In the genomic region with DNA sequence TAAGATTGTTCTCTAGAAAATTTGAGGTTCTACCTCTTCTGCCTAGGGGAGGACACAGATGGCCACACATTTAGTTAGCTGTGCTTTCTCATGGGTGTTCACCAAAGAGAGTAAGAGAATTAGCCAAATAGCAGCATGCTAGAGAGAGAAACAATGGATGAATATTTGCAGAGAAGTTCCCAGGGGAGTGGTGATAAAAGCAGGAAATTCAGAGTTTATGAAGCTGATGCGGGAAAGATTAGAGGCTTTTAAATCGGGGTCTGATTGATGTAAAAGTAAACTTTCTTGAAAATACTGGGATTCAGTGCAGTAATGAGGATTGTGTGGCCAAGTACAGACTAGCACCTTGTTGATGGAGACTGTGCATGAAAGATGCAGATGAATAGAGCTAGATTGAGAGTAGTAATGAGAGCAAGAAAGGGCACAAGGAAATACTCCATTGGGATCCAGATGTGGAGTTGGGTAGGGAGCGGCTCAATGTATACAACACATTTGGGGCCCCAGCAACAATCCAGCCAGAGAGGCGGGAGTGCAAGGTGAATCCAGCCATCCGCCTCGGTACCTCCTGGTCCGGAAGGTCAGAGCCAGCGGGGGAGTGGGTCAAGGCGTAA, we compare ENCODE assay signal across 12 cellular contexts. TPM values are rescaled to one million over a fixed set of nuclear protein-coding genes. Genes with fewer than 3 reads are reported as not detected.
DNase-seq lines count a peak whose midpoint lies in the region; ATAC-seq, FAIRE-seq and TF ChIP-seq lines count a peak whose summit lies in the region.
"Had no signal": no experiment of that assay in that cellular context is flagged by ENCODE, and none has a peak within 500 bp of the region (broad histone marks: within the 10 kb centered on the region; RNA-seq: fewer than 3 reads in every experiment).

No MANE protein-coding gene starts in this region.

- no peaks in the 10 kb centered on the region for H3K4me1 ChIP-seq in H9 (ENCODE audit: insufficient read depth, low read length)
- H3K4me1 ChIP-seq in mesendoderm (ENCODE audit: control insufficient read depth, low read depth, low read length): peaks cover 9% of the 10 kb centered on the region

- H3K27ac Mint-ChIP-seq in CD4-positive, alpha-beta T cell: no peak overlapping the region
- H3K27ac Mint-ChIP-seq in H9: no peak overlapping the region
- no peak overlapping the region for H3K27ac Mint-ChIP-seq in activated naive CD8-positive, alpha-beta T cell treated with anti-CD3 and anti-CD28 coated beads for 36 hours

- intact Hi-C loops in CD4-positive, alpha-beta T cell (cut with DNase I, micrococcal nuclease): no loop called here

- H3K4me2 ChIP-seq in H9 (ENCODE audit: insufficient read depth, insufficient read length, low read length) (peak overlapping the region; percentile 15), mesendoderm (ENCODE audit: low read length) (peak overlapping the region; percentile 78)

- no peak overlapping the region for H3K14ac ChIP-seq in H9 (ENCODE audit: insufficient read depth, low read length)

- H4K20me1 ChIP-seq in H9 (ENCODE audit: control insufficient read depth, insufficient read depth, insufficient read length): no peaks in the 10 kb centered on the region

- H3K27ac ChIP-seq in CD4-positive, alpha-beta T cell (ENCODE audit: low read depth, low read length): no peak overlapping the region
- H3K27ac ChIP-seq in H9 (ENCODE audit: insufficient read length, low read depth, low read length): no peak overlapping the region
- no peak overlapping the region for H3K27ac ChIP-seq in mesendoderm (ENCODE audit: low read depth, low read length)

- H3K36me3 ChIP-seq in mesendoderm (ENCODE audit: control insufficient read depth, insufficient read depth, low read length): no peaks in the 10 kb centered on the region

- H2BK12ac ChIP-seq in H9 (ENCODE audit: insufficient read length, low read depth, low read length): no peak overlapping the region

- no peak for FAIRE-seq in H54 (lab: Jason Lieb, UNC)
- FAIRE-seq: D721Med had no signal

- H3K4me3 Mint-ChIP-seq in CD4-positive, alpha-beta T cell: peak overlapping the region; percentile 56
- peak overlapping the region; percentile 50 to 77 for H3K4me3 Mint-ChIP-seq in H9
- H3K4me3 Mint-ChIP-seq in activated naive CD8-positive, alpha-beta T cell treated with anti-CD3 and anti-CD28 coated beads for 36 hours: peak overlapping the region; percentile 60

- H3K18ac ChIP-seq in H9 (ENCODE audit: insufficient read length, low read depth, low read length): no peak overlapping the region
- no peak overlapping the region for H3K18ac ChIP-seq in mesendoderm (ENCODE audit: low read length)

- H3K27me3 Mint-ChIP-seq in CD4-positive, alpha-beta T cell: peaks cover 74% of the 10 kb centered on the region
- H3K27me3 Mint-ChIP-seq in H9 (ENCODE audit: low read depth): peaks cover 97% of the 10 kb centered on the region
- H3K27me3 Mint-ChIP-seq in activated naive CD8-positive, alpha-beta T cell treated with anti-CD3 and anti-CD28 coated beads for 36 hours: peaks cover 75% of the 10 kb centered on the region

- H3K79me2 ChIP-seq in H9 (ENCODE audit: insufficient read depth, low read length): no peaks in the 10 kb centered on the region
- no peaks in the 10 kb centered on the region for H3K79me2 ChIP-seq in mesendoderm (ENCODE audit: control insufficient read depth, insufficient read depth, low read length)

- no peak overlapping the region for H4K8ac ChIP-seq in H9 (replicated peaks; ENCODE audit: insufficient read length, low read depth, low read length)
- H4K8ac ChIP-seq in mesendoderm (ENCODE audit: low read depth, low read length): no peak overlapping the region

- POLR2A ChIA-PET in CD4-positive, alpha-beta T cell (lab: Charles Lee): interaction anchor here (0.5 to 1.6 kb wide), 4 partner anchors 9 to 1878 kb away, joined by 3 to 4 read pairs (median 4); no protein-coding TSS in a partner anchor

- no peak overlapping the region for H2AFZ ChIP-seq in H9 (ENCODE audit: low read length)

- peaks cover 37% of the 10 kb centered on the region for H3K4me1 Mint-ChIP-seq in CD4-positive, alpha-beta T cell (ENCODE audit: low read depth)
- H3K4me1 Mint-ChIP-seq in H9: peaks cover 16 to 31% of the 10 kb centered on the region in 2 experiments
- peaks cover 28% of the 10 kb centered on the region for H3K4me1 Mint-ChIP-seq in activated naive CD8-positive, alpha-beta T cell treated with anti-CD3 and anti-CD28 coated beads for 36 hours

- no peak for TF ChIP-seq CTCF in CD4-positive, alpha-beta T cell (IDR thresholded peaks at IDR 0.05)
- TF ChIP-seq CTCF in H9 (conservative IDR thresholded peaks at IDR 0.05): no peak

- peaks cover 5% of the 10 kb centered on the region for H3K36me3 Mint-ChIP-seq in CD4-positive, alpha-beta T cell (ENCODE audit: low read depth)
- 0 out of 7 replicates have a peak, but pooled peaks cover 0 to 2% (median 0%) of the 10 kb centered on the region in 3 experiments for H3K36me3 Mint-ChIP-seq in H9 (ENCODE audit: insufficient read depth in 1 of 3, low read depth in 3 of 3)
- peaks cover 10% of the 10 kb centered on the region for H3K36me3 Mint-ChIP-seq in activated naive CD8-positive, alpha-beta T cell treated with anti-CD3 and anti-CD28 coated beads for 36 hours

- no peak overlapping the region for H4K91ac ChIP-seq in H9 (ENCODE audit: insufficient read length, low read depth, low read length)

- ATAC-seq in CD4-positive, alpha-beta T cell (ENCODE audit: poor library complexity): no peak
- ATAC-seq in HG03432 (IDR thresholded peaks at IDR 0.05; ENCODE audit: unreplicated experiment): no peak

- H3K9ac ChIP-seq in H9 (ENCODE audit: extremely low read depth, insufficient read length, low read length) (no peak overlapping the region), mesendoderm (ENCODE audit: low read length) (no peak overlapping the region)

- no peak overlapping the region for H3T11ph ChIP-seq in H9 (ENCODE audit: low read length)

- H3K9me3 ChIP-seq in CD4-positive, alpha-beta T cell (ENCODE audit: control insufficient read depth, low read length): peaks cover 5% of the 10 kb centered on the region
- H3K9me3 ChIP-seq in H9 (ENCODE audit: control insufficient read depth, low read depth, low read length): no peaks in the 10 kb centered on the region

- TF ChIP-seq POLR2A in H54 (IDR thresholded peaks at IDR 0.05; ENCODE audit: low read depth, low read length): no peak

- H3K56ac ChIP-seq in H9 (ENCODE audit: insufficient read length, low read depth, low read length) (no peak overlapping the region), mesendoderm (ENCODE audit: low read length) (peak overlapping the region; percentile 81)

- H2BK5ac ChIP-seq in H9 (ENCODE audit: insufficient read length, low read length) (no peak overlapping the region), mesendoderm (ENCODE audit: low read length) (no peak overlapping the region)

- H3K9me3 Mint-ChIP-seq in CD4-positive, alpha-beta T cell: no peaks in the 10 kb centered on the region
- H3K9me3 Mint-ChIP-seq in H9: peaks cover 3 to 6% of the 10 kb centered on the region in 2 experiments; a peak in 4 of 5 replicates
- no peaks in the 10 kb centered on the region for H3K9me3 Mint-ChIP-seq in activated naive CD8-positive, alpha-beta T cell treated with anti-CD3 and anti-CD28 coated beads for 36 hours

- H3K4me3 ChIP-seq in mesendoderm (ENCODE audit: low read length): no peak overlapping the region

- no peak for DNase-seq in CD4-positive, alpha-beta T cell
- DNase-seq in H9 (no peak), mesendoderm (peak; percentile 6), H54 (ENCODE audit: insufficient read length, low spot score) (no peak), NCI-H345 (lab: John Stamatoyannopoulos, UW) (no peak), anterior cingulate cortex (lab: John Stamatoyannopoulos, UW) (no peak)
- no peak for DNase-seq in activated naive CD8-positive, alpha-beta T cell treated with anti-CD3 and anti-CD28 coated beads for 36 hours
- DNase-seq: activated CD8-positive, alpha-beta memory T cell treated with anti-CD3 and anti-CD28 coated beads, Interleukin-2, amount 50 U/mL, for 4 hours; cortex of kidney; NCI-H226 had no signal

- CTCF ChIA-PET in CD4-positive, alpha-beta T cell (lab: Charles Lee): interaction anchor here (1.4 to 1.5 kb wide), 2 partner anchors 9 to 12 kb away, joined by 3 to 4 read pairs; no protein-coding TSS in a partner anchor

- H2BK15ac ChIP-seq in H9 (ENCODE audit: low read depth, low read length): no peak overlapping the region
- H2BK15ac ChIP-seq in mesendoderm (replicated peaks; ENCODE audit: low read depth): no peak overlapping the region

- H2BK20ac ChIP-seq in H9 (ENCODE audit: low read depth, low read length, poor library complexity, severe bottlenecking): no peak overlapping the region

- no peak overlapping the region for H3K4ac ChIP-seq in H9 (ENCODE audit: low read depth, low read length)
- no peak overlapping the region for H3K4ac ChIP-seq in mesendoderm (ENCODE audit: low read depth, low read length)

- H2AK5ac ChIP-seq in H9 (ENCODE audit: insufficient read length, low read length) (no peak overlapping the region), mesendoderm (ENCODE audit: low read length) (no peak overlapping the region)

- H2BK120ac ChIP-seq in H9 (ENCODE audit: low read depth, low read length, poor library complexity, severe bottlenecking) (no peak overlapping the region), mesendoderm (ENCODE audit: low read depth, low read length) (no peak overlapping the region)

- H3K79me1 ChIP-seq in H9 (ENCODE audit: insufficient read depth, low read depth, low read length, poor library complexity, severe bottlenecking) (no peaks in the 10 kb centered on the region), mesendoderm (ENCODE audit: low read length) (no peaks in the 10 kb centered on the region)

- H3K27me3 ChIP-seq in CD4-positive, alpha-beta T cell (ENCODE audit: control insufficient read depth, insufficient read depth, low read length): peaks cover 80% of the 10 kb centered on the region
- H3K27me3 ChIP-seq in H9 (ENCODE audit: insufficient read depth, low read length): peaks cover 61% of the 10 kb centered on the region
- H3K27me3 ChIP-seq in mesendoderm (ENCODE audit: insufficient read depth, low read length, poor library complexity): peaks cover 43% of the 10 kb centered on the region

- H3K23ac ChIP-seq in H9 (ENCODE audit: insufficient read length, low read depth, low read length) (no peak overlapping the region), mesendoderm (ENCODE audit: low read length) (no peak overlapping the region)

- H3K23me2 ChIP-seq in H9 (ENCODE audit: insufficient read length, low read depth, low read length, poor library complexity, severe bottlenecking): peaks cover 13% of the 10 kb centered on the region

- H4K5ac ChIP-seq in H9 (ENCODE audit: insufficient read length, low read depth, low read length) (no peak overlapping the region), mesendoderm (ENCODE audit: low read length) (no peak overlapping the region)

- no CpG with 5 or more reads among the region's 9 CpGs for WGBS in H9 (ENCODE audit: extremely low coverage, insufficient read length, low lambda C conversion rate)
- WGBS in mesendoderm (ENCODE audit: extremely low coverage, insufficient coverage, low lambda C conversion rate): no CpG with 5 or more reads among the region's 9 CpGs

RNA-seq across cellular contexts. Expression of a gene that starts 8.8 kb away (rescaled TPM):
- not detected for total RNA-seq in CD4-positive, alpha-beta T cell
- total RNA-seq in H9 (2021): 0.15 and 0.33 TPM in 2 replicates
- total RNA-seq in activated naive CD8-positive, alpha-beta T cell treated with anti-CD3 and anti-CD28 coated beads for 36 hours: under 1 TPM in 1 of 2 experiments, not detected in 1; 0.22 TPM
- polyA plus RNA-seq in mesendoderm (2013, experiment 1 of 2): 0.49 TPM
- 0.41 TPM for polyA plus RNA-seq in mesendoderm (2013, experiment 2 of 2)

RNA-seq across cellular contexts. Expression of a gene that starts 34.1 kb away (rescaled TPM):
- 10 to 100 TPM; 11.4 to 15.2 TPM for total RNA-seq in CD4-positive, alpha-beta T cell
- 94.2 and 109 TPM in 2 replicates for total RNA-seq in H9 (2021)
- total RNA-seq in activated naive CD8-positive, alpha-beta T cell treated with anti-CD3 and anti-CD28 coated beads for 36 hours: 100 to 1,000 TPM; 166 to 168 TPM
- 46.7 TPM for polyA plus RNA-seq in mesendoderm (2013, experiment 1 of 2)
- 47.7 TPM for polyA plus RNA-seq in mesendoderm (2013, experiment 2 of 2)
